13 cellular contexts compared by ENCODE assay signal in the genomic region with DNA sequence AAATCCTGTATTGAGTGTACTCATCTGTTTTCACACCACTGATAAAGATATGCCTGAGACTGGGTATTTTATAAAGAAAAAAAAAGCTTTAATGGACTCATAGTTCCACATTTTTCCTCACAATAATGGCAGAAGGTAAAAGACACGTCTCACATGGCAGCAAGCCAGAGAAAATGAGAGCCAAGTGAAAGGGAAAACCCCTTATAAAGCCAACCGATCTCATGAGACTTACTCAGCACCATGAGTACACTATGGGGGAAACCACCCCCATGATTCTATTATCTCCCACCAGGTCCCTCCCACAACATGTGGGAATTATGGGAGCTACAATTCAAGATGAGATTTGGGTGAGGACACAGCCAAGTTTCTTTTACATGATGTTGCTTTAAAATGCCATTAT.
"Had no signal": no experiment of that assay in that cellular context is flagged by ENCODE, and none has a peak within 500 bp of the region (broad histone marks: within the 10 kb centered on the region; RNA-seq: fewer than 3 reads in every experiment).

No MANE protein-coding gene starts in this region.

- H3K27me3 Mint-ChIP-seq: activated naive CD4-positive, alpha-beta T cell treated with anti-CD3 and anti-CD28 coated beads, Interleukin-2, amount 10 ng/mL, durations not matched to agents 7 days and 5 days had no signal

- H3K9me3 Mint-ChIP-seq: mesothelial cell of epicardium, neural crest cell had no signal

- H3K4me1 Mint-ChIP-seq: activated naive CD4-positive, alpha-beta T cell treated with anti-CD3 and anti-CD28 coated beads, Interleukin-2, amount 10 ng/mL, durations not matched to agents 7 days and 5 days; neural crest cell had no signal

- H3K36me3 Mint-ChIP-seq: activated naive CD4-positive, alpha-beta T cell treated with anti-CD3 and anti-CD28 coated beads, Interleukin-2, amount 10 ng/mL, durations not matched to agents 7 days and 5 days; mesothelial cell of epicardium had no signal

- ATAC-seq: esophagus mucosa; right lobe of liver; stimulated activated naive CD8-positive, alpha-beta T cell treated with anti-CD3 and anti-CD28 coated beads, Interleukin-15, Interleukin-2, amounts not matched to agents 100 U/mL and 50 U/mL, for 24 hours had no signal

- H3K27ac Mint-ChIP-seq: activated naive CD4-positive, alpha-beta T cell treated with anti-CD3 and anti-CD28 coated beads, Interleukin-2, amount 10 ng/mL, durations not matched to agents 7 days and 5 days; mesothelial cell of epicardium had no signal

- H3K4me3 Mint-ChIP-seq: activated naive CD4-positive, alpha-beta T cell treated with anti-CD3 and anti-CD28 coated beads, Interleukin-2, amount 10 ng/mL, durations not matched to agents 7 days and 5 days; mesothelial cell of epicardium; neural crest cell had no signal

- DNase-seq: activated CD4-positive, alpha-beta T cell treated with anti-CD3 and anti-CD28 coated beads, Interleukin-2, amount 50 U/mL, for 1 hour; activated CD8-positive, alpha-beta memory T cell treated with anti-CD3 and anti-CD28 coated beads for 24 hours; activated naive CD4-positive, alpha-beta T cell treated with anti-CD3 and anti-CD28 coated beads, Interleukin-2, amount 10 ng/mL, durations not matched to agents 7 days and 5 days; caudate nucleus; colonic mucosa; glutamatergic neuron; hypothalamus; right lobe of liver; stimulated activated naive CD8-positive, alpha-beta T cell treated with anti-CD3 and anti-CD28 coated beads, Interleukin-15, Interleukin-2, amounts not matched to agents 100 U/mL and 50 U/mL, for 24 hours; trophoblast cell had no signal
